In the genomic region with DNA sequence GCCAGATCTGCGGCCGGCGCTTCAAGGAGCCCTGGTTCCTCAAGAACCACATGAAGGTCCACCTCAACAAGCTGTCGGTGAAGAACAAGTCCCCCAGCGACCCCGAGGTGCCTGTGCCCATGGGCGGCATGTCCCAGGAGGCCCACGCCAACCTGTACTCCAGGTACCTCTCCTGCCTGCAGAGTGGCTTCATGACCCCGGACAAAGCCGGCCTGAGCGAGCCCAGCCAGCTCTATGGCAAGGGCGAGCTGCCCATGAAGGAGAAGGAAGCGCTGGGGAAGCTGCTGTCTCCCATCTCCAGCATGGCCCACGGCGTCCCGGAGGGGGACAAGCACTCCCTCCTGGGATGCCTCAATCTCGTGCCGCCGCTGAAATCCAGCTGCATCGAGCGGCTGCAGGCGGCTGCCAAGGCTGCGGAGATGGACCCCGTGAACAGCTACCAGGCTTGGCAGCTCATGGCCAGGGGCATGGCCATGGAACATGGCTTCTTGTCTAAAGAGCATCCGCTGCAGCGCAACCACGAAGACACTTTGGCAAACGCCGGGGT, we compare ENCODE assay signal across 25 cellular contexts.
"Had no signal": no experiment of that assay in that cellular context is flagged by ENCODE, and none has a peak within 500 bp of the region (broad histone marks: within the 10 kb centered on the region; RNA-seq: fewer than 3 reads in every experiment).

No MANE protein-coding gene starts in this region.

- H3K36me3 Mint-ChIP-seq: memory B cell had no signal

- H3K4me3 Mint-ChIP-seq: dendritic cell treated with granulocyte-macrophage colony-stimulating factor and Interleukin-4, amounts not matched to agents 40 ng/mL and 50 ng/mL, for 4 days; effector memory CD8-positive, alpha-beta T cell; endodermal cell; memory B cell had no signal

- H3K27me3 ChIP-seq: colonic mucosa, esophagus squamous epithelium had no signal

- H3K9me3 ChIP-seq: colonic mucosa, esophagus squamous epithelium, gastrocnemius medialis, heart right ventricle, left lung had no signal

- H3K27me3 Mint-ChIP-seq: dendritic cell treated with granulocyte-macrophage colony-stimulating factor and Interleukin-4, amounts not matched to agents 40 ng/mL and 50 ng/mL, for 4 days; memory B cell had no signal

- H3K27ac Mint-ChIP-seq: dendritic cell treated with granulocyte-macrophage colony-stimulating factor and Interleukin-4, amounts not matched to agents 40 ng/mL and 50 ng/mL, for 4 days; effector memory CD8-positive, alpha-beta T cell; endodermal cell; memory B cell had no signal

- ATAC-seq: effector memory CD8-positive, alpha-beta T cell; esophagus mucosa; gastrocnemius medialis; left cardiac atrium; left lung; left ventricle myocardium superior had no signal

- H3K4me1 ChIP-seq: colonic mucosa had no signal

- H3K4me3 ChIP-seq: colonic mucosa, esophagus squamous epithelium, gastrocnemius medialis, heart right ventricle, left lung, lung had no signal

- H3K9me3 Mint-ChIP-seq: dendritic cell treated with granulocyte-macrophage colony-stimulating factor and Interleukin-4, amounts not matched to agents 40 ng/mL and 50 ng/mL, for 4 days; endodermal cell; memory B cell had no signal

- H3K4me1 Mint-ChIP-seq: memory B cell had no signal

- H3K27ac ChIP-seq: colonic mucosa, epithelial cell of prostate, esophagus squamous epithelium, gastrocnemius medialis, heart right ventricle, left lung had no signal

- DNase-seq: colonic mucosa; cortex of kidney; effector CD8-positive, alpha-beta T cell; effector memory CD8-positive, alpha-beta T cell; endodermal cell; erythroblast; esophagus squamous epithelium; foreskin fibroblast; foreskin melanocyte; gastrocnemius medialis; glutamatergic neuron; head of caudate nucleus; heart right ventricle; hippocampal formation; left cardiac atrium; left ventricle myocardium superior; mammary epithelial cell; mesendoderm; midbrain had no signal

- H3K36me3 ChIP-seq: colonic mucosa, gastrocnemius medialis, heart right ventricle, left lung had no signal
